Comparison of ENCODE assay signal across 8 cellular contexts in the genomic region with DNA sequence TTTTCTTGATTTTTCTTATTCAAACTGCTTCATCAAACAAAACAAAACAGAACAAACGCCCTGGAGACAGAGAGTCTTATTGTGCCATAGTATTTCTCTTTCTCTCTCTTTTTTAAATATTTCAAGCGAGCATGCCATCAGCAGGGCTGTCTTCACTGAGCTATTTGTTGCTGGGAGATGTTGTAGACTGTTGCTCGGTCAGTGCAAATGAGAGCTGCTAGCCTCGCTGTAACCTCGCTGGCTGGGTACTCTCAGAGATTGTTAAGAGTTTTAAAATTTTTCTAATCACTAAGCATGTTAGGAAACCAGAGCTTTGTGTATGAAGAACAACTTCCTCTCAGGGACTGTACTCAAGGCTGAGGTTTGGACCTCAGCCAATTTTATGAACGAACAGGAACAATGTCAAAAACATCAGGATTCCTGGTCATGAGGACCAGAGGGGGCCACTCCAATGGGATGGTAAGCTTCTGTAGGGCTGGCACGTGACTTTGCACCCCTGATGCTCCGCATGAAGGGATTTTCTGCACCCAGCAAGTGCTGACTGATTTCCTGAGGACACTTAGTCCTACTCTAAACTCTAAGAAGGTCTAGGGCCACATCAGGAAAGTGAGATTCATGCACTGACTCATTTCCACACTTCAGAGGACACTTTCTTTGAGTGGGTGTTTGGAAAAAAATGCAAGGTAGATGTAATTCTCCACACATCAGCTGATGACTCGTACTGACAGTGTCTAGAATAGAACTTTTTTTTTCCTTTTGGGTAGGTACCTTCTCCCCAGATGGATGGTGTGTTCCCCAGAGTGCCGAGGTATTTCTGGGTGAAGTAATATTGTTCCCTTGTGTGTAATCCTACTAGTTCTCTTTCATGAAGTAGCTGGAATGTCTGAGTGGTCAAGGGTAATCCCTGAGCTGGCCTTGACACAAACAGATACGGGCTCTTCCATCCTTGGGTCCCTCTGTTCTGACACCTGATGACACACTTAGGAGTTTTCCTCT. TPM values are rescaled to one million over a fixed set of nuclear protein-coding genes. Genes with fewer than 3 reads are reported as not detected.
DNase-seq lines count a peak whose midpoint lies in the region; ATAC-seq and TF ChIP-seq lines count a peak whose summit lies in the region.

No MANE protein-coding gene starts in this region.

- ATAC-seq in GM18907 (IDR thresholded peaks at IDR 0.05; ENCODE audit: unreplicated experiment) (peak; percentile 91), HG03135 (IDR thresholded peaks at IDR 0.05; ENCODE audit: unreplicated experiment) (peak; percentile 81)

- H3K36me3 ChIP-seq in breast epithelium (no peaks in the 10 kb centered on the region), thymus (ENCODE audit: control insufficient read depth, insufficient read depth) (no peaks in the 10 kb centered on the region)

- no peaks in the 10 kb centered on the region for H3K27me3 Mint-ChIP-seq in mesothelial cell of epicardium (ENCODE audit: low read depth)

- peaks cover 14% of the 10 kb centered on the region for H3K4me1 Mint-ChIP-seq in mesothelial cell of epicardium

- no peaks in the 10 kb centered on the region for H3K27me3 ChIP-seq in AG04450 (ENCODE audit: control insufficient read depth, insufficient read depth, low read length)
- H3K27me3 ChIP-seq in breast epithelium, result no peaks in the 10 kb centered on the region
- H3K27me3 ChIP-seq in thymus (ENCODE audit: control insufficient read depth, insufficient read depth), result no peaks in the 10 kb centered on the region

- no peak for TF ChIP-seq CTCF in AG04450 (IDR thresholded peaks at IDR 0.05; ENCODE audit: low read depth, low read length)
- no peak for TF ChIP-seq CTCF in breast epithelium (IDR thresholded peaks at IDR 0.05)
- TF ChIP-seq CTCF in mesothelial cell of epicardium (IDR thresholded peaks at IDR 0.05; ENCODE audit: unreplicated experiment), result no peak

- peaks cover 15% of the 10 kb centered on the region for H3K9me3 Mint-ChIP-seq in mesothelial cell of epicardium

- peak overlapping the region; percentile 66 for H3K27ac ChIP-seq in AG04450 (ENCODE audit: low read depth, low read length)
- peak overlapping the region; percentile 58 to 81 for H3K27ac ChIP-seq in breast epithelium
- H3K27ac ChIP-seq in thymus (ENCODE audit: low read depth), result peak overlapping the region; percentile 53

- no peak for TF ChIP-seq POLR2A in breast epithelium (IDR thresholded peaks at IDR 0.05)

- peak overlapping the region; percentile 87 for H3K27ac Mint-ChIP-seq in mesothelial cell of epicardium

- H3K36me3 Mint-ChIP-seq in mesothelial cell of epicardium, result no peaks in the 10 kb centered on the region

- CTCF ChIA-PET in AG04450 (lab: Charles Lee), result interaction anchor here (0.6 to 1.4 kb wide), 3 partner anchors 9 to 158 kb away, joined by 3 to 4 read pairs (median 4); no protein-coding TSS in a partner anchor

- 20% methylated on average over 11 of the region's 11 CpGs for WGBS in thymus

- POLR2A ChIA-PET in AG04450 (lab: Yijun Ruan, JAX), result interaction anchor here (1.0 to 1.1 kb wide), 2 partner anchors 12 to 19 kb away, joined by 3 read pairs; no protein-coding TSS in a partner anchor

- H3K4me3 ChIP-seq in AG04450 (ENCODE audit: low read depth, low read length) (no peak overlapping the region), breast epithelium (peak overlapping the region in 1 of 3 donors; percentile 3), thymus (ENCODE audit: low read length) (no peak overlapping the region)

- no peaks in the 10 kb centered on the region for H3K9me3 ChIP-seq in AG04450 (ENCODE audit: control insufficient read depth, insufficient read depth, low read length)
- H3K9me3 ChIP-seq in breast epithelium, result no peaks in the 10 kb centered on the region
- H3K9me3 ChIP-seq in thymus (ENCODE audit: control insufficient read depth), result no peaks in the 10 kb centered on the region

- DNase-seq in AG04450 (ENCODE audit: low read depth, low spot score), result no peak
- peak; percentile 50 for DNase-seq in SW480 (ENCODE audit: low spot score)
- no peak for DNase-seq in breast epithelium (ENCODE audit: low spot score in 2 of 2)
- DNase-seq in mesothelial cell of epicardium (ENCODE audit: low spot score in 2 of 2, unreplicated experiment in 2 of 2), result no peak
- no peak for DNase-seq in ureter (ENCODE audit: low spot score)

- peaks cover 0 to 4% of the 10 kb centered on the region in 2 donors for H3K4me1 ChIP-seq in breast epithelium
- peaks cover 6% of the 10 kb centered on the region for H3K4me1 ChIP-seq in thymus (ENCODE audit: control insufficient read depth, insufficient read depth, low read length)

- H3K4me3 Mint-ChIP-seq in mesothelial cell of epicardium, result no peak overlapping the region

- intact Hi-C loops in breast epithelium (cut with DNase I; ENCODE audit: low total_unique reads), result no loop called here

RNA-seq across cellular contexts. Expression of a gene that starts 59.7 kb away (rescaled TPM):
- polyA plus RNA-seq in AG04450 (2011; rRNA removed), result 88.8 and 102 TPM in 2 replicates
- 48.1 and 53.2 TPM in 2 replicates for polyA minus RNA-seq in AG04450 (2011; rRNA and poly(A)+ RNA removed)
- 100 to 1,000 TPM; 127 to 206 (median 136) TPM for total RNA-seq in breast epithelium
- total RNA-seq in mesothelial cell of epicardium, result 10.8 to 13.6 TPM (median 13.3 TPM) in 3 replicates
- polyA plus RNA-seq in thymus, result 82.1 TPM
- 93.3 TPM for total RNA-seq in ureter
